In the genomic region with DNA sequence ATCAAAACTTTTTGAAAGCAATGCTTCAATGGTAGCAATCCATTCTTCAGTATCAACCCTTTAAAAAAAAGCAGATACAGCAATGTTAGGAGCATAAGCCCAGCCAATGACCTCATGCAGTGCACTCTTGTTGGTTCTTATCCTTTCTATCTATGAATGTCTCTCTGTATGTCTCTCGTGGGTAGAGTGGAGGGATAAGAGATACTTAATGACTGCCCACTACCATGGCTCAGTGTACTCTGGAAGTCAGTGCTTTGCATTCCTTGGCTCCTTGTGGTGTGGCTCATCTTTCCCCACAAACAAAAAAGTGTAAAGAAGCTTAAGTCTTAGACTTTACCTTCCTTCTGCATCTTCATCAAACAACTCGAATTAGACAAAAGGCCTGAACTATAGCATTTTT, we compare ENCODE assay signal across 19 cellular contexts.
"Had no signal": no experiment of that assay in that cellular context is flagged by ENCODE, and none has a peak within 500 bp of the region (broad histone marks: within the 10 kb centered on the region; RNA-seq: fewer than 3 reads in every experiment).

No MANE protein-coding gene starts in this region.

- ATAC-seq: activated CD4-positive, CD25-positive, alpha-beta regulatory T cell treated with anti-CD3 and anti-CD28 coated beads, Interleukin-2, amount 50 U/mL, for 24 hours; body of pancreas; foreskin keratinocyte; pancreas; stimulated activated naive CD8-positive, alpha-beta T cell treated with anti-CD3 and anti-CD28 coated beads, Interleukin-15, amount 100 ng/mL, for 72 hours had no signal

- H3K4me1 Mint-ChIP-seq: mesothelial cell of epicardium, neural progenitor cell had no signal

- H3K4me3 Mint-ChIP-seq: mesothelial cell of epicardium; neural progenitor cell; stimulated activated naive CD8-positive, alpha-beta T cell treated with anti-CD3 and anti-CD28 coated beads, Interleukin-15, amount 100 ng/mL, for 72 hours had no signal

- DNase-seq: activated CD4-positive, alpha-beta T cell treated with anti-CD3 and anti-CD28 coated beads, Interleukin-2, amount 50 U/mL, for 1 hour; activated gamma-delta T cell; activated T-cell treated with anti-CD3 and anti-CD28 coated beads, Interleukin-2, amount 50 U/mL, for 1 hour; body of pancreas; central memory CD4-positive, alpha-beta T cell; effector CD8-positive, alpha-beta T cell; foreskin keratinocyte; glutamatergic neuron; hypothalamus; pancreas; sigmoid colon; stimulated activated CD4-positive, alpha-beta T cell treated with anti-CD3 and anti-CD28 coated beads, Interleukin-1b, Interleukin-23, amount 100 ng/mL, for 48 hours; stimulated activated naive CD8-positive, alpha-beta T cell treated with anti-CD3 and anti-CD28 coated beads, Interleukin-15, amount 100 ng/mL, for 72 hours; SW 1271; upper lobe of left lung had no signal

- H3K9me3 Mint-ChIP-seq: mesothelial cell of epicardium; neural progenitor cell; stimulated activated naive CD8-positive, alpha-beta T cell treated with anti-CD3 and anti-CD28 coated beads, Interleukin-15, amount 100 ng/mL, for 72 hours had no signal

- H3K27me3 Mint-ChIP-seq: stimulated activated naive CD8-positive, alpha-beta T cell treated with anti-CD3 and anti-CD28 coated beads, Interleukin-15, amount 100 ng/mL, for 72 hours had no signal

- H3K4me3 ChIP-seq: body of pancreas, neural progenitor cell, pancreas, sigmoid colon, SJSA1, upper lobe of left lung had no signal

- H3K27ac Mint-ChIP-seq: mesothelial cell of epicardium; neural progenitor cell; stimulated activated naive CD8-positive, alpha-beta T cell treated with anti-CD3 and anti-CD28 coated beads, Interleukin-15, amount 100 ng/mL, for 72 hours had no signal
